1 cellular context compared by ENCODE assay signal in the genomic region with DNA sequence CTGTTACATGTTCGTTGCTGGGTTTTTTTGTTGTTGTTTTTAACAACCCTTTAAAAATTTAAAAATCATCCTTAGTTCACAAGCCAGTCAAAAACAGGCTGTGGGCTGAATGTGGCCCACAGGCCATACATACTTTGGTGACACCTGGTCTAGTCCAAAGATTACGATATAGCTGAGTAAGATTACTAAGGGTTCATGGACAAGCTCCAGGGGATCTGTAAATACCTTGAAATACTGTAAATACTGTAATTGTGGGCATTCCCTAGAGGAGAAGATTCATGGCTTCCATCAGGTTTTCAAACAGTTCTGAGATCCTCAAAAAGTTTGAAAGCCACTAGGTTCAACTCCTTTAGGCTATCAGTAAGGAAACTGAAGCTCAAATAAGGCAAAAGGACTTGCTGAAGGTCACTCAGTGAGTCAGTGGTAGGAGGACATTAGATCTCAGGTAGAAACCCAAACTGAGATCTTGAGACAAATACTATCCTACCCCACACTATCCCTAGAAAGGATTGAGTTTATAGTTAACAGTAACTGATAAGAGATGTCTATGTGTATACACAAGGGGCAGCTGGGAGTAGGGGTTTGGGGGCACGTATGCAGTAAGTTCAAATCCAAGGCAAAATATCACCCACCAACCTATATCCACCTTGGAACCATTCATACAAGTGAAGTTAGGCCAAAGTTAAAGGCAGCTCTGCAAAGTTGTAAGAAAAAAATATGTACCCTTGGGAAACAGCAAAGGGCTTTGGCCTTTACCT.
TF ChIP-seq lines count a peak whose summit lies in the region.

No MANE protein-coding gene starts in this region.

TF ChIP-seq in HepG2, 621 proteins besides CTCF, POLR2A, EP300 and RAD21 (continued from another document and continues in another):
- TF ChIP-seq, protein P1, sequence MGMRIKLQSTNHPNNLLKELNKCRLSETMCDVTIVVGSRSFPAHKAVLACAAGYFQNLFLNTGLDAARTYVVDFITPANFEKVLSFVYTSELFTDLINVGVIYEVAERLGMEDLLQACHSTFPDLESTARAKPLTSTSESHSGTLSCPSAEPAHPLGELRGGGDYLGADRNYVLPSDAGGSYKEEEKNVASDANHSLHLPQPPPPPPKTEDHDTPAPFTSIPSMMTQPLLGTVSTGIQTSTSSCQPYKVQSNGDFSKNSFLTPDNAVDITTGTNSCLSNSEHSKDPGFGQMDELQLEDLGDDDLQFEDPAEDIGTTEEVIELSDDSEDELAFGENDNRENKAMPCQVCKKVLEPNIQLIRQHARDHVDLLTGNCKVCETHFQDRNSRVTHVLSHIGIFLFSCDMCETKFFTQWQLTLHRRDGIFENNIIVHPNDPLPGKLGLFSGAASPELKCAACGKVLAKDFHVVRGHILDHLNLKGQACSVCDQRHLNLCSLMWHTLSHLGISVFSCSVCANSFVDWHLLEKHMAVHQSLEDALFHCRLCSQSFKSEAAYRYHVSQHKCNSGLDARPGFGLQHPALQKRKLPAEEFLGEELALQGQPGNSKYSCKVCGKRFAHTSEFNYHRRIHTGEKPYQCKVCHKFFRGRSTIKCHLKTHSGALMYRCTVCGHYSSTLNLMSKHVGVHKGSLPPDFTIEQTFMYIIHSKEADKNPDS (CRISPR knock-in tag; IDR thresholded peaks at IDR 0.05): 0 out of 2 replicates have a peak, but pooled peaks have one; percentile 33
- TF ChIP-seq ZEB1 (IDR thresholded peaks at IDR 0.05; ENCODE audit: insufficient replicate concordance, low read depth) (peak; percentile 29), HDAC1 (CRISPR knock-in tag; IDR thresholded peaks at IDR 0.05) (no peak; the same call in none of the 2 replicates), GABPA (IDR thresholded peaks at IDR 0.05; ENCODE audit: low read depth, low read length) (no peak), GABPA (CRISPR knock-in tag; IDR thresholded peaks at IDR 0.05; ENCODE audit: low read depth) (no peak), TEAD3 (CRISPR knock-in tag; optimal IDR thresholded peaks at IDR 0.05; ENCODE audit: borderline replicate concordance) (peak; percentile 77), MBNL3 (CRISPR knock-in tag; conservative IDR thresholded peaks at IDR 0.05) (no peak), NPAS2 (CRISPR knock-in tag; IDR thresholded peaks at IDR 0.05; ENCODE audit: borderline replicate concordance) (no peak), ZNF556 (CRISPR knock-in tag; IDR thresholded peaks at IDR 0.05; ENCODE audit: borderline replicate concordance) (no peak), SNAPC2 (CRISPR knock-in tag; IDR thresholded peaks at IDR 0.05) (no peak), IRX3 (CRISPR knock-in tag; IDR thresholded peaks at IDR 0.05; ENCODE audit: borderline replicate concordance, low read depth) (no peak), BORCS8-MEF2B (CRISPR knock-in tag; IDR thresholded peaks at IDR 0.05) (no peak), ZNF572 (CRISPR knock-in tag; IDR thresholded peaks at IDR 0.05) (no peak), ZNF329 (CRISPR knock-in tag; IDR thresholded peaks at IDR 0.05; ENCODE audit: low read depth) (no peak), PITX1 (CRISPR knock-in tag; IDR thresholded peaks at IDR 0.05) (no peak), ZNF775 (CRISPR knock-in tag; IDR thresholded peaks at IDR 0.05; ENCODE audit: borderline replicate concordance) (no peak), ZNF30 (CRISPR knock-in tag; IDR thresholded peaks at IDR 0.05) (no peak), GPN1 (CRISPR knock-in tag; IDR thresholded peaks at IDR 0.05; ENCODE audit: borderline replicate concordance) (no peak), ZNF333 (CRISPR knock-in tag; IDR thresholded peaks at IDR 0.05; ENCODE audit: borderline replicate concordance) (no peak), FOXO1 (CRISPR knock-in tag; IDR thresholded peaks at IDR 0.05) (peak; percentile 31; the same call in 1 of the 2 replicates), MIER3 (CRISPR knock-in tag; IDR thresholded peaks at IDR 0.05; ENCODE audit: borderline replicate concordance) (peak; percentile 70; the same call in 1 of the 2 replicates), ZFP1 (CRISPR knock-in tag; IDR thresholded peaks at IDR 0.05) (no peak), HDAC2 (CRISPR knock-in tag; IDR thresholded peaks at IDR 0.05) (peak; percentile 32; the same call in 1 of the 2 replicates), RARA (CRISPR knock-in tag; IDR thresholded peaks at IDR 0.05) (peak; percentile 81), KAT7 (CRISPR knock-in tag; IDR thresholded peaks at IDR 0.05; ENCODE audit: borderline replicate concordance) (no peak), ZNF143 (CRISPR knock-in tag; IDR thresholded peaks at IDR 0.05) (no peak)
- TF ChIP-seq, protein P2, sequence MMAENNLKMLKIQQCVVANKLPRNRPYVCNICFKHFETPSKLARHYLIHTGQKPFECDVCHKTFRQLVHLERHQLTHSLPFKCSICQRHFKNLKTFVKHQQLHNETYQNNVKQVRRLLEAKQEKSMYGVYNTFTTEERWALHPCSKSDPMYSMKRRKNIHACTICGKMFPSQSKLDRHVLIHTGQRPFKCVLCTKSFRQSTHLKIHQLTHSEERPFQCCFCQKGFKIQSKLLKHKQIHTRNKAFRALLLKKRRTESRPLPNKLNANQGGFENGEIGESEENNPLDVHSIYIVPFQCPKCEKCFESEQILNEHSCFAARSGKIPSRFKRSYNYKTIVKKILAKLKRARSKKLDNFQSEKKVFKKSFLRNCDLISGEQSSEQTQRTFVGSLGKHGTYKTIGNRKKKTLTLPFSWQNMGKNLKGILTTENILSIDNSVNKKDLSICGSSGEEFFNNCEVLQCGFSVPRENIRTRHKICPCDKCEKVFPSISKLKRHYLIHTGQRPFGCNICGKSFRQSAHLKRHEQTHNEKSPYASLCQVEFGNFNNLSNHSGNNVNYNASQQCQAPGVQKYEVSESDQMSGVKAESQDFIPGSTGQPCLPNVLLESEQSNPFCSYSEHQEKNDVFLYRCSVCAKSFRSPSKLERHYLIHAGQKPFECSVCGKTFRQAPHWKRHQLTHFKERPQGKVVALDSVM (CRISPR knock-in tag; IDR thresholded peaks at IDR 0.05): no peak
- TF ChIP-seq, protein P3, sequence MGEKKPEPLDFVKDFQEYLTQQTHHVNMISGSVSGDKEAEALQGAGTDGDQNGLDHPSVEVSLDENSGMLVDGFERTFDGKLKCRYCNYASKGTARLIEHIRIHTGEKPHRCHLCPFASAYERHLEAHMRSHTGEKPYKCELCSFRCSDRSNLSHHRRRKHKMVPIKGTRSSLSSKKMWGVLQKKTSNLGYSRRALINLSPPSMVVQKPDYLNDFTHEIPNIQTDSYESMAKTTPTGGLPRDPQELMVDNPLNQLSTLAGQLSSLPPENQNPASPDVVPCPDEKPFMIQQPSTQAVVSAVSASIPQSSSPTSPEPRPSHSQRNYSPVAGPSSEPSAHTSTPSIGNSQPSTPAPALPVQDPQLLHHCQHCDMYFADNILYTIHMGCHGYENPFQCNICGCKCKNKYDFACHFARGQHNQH (CRISPR knock-in tag; IDR thresholded peaks at IDR 0.05): peak; percentile 32; the same call in 1 of the 2 replicates
- TF ChIP-seq, protein P4, sequence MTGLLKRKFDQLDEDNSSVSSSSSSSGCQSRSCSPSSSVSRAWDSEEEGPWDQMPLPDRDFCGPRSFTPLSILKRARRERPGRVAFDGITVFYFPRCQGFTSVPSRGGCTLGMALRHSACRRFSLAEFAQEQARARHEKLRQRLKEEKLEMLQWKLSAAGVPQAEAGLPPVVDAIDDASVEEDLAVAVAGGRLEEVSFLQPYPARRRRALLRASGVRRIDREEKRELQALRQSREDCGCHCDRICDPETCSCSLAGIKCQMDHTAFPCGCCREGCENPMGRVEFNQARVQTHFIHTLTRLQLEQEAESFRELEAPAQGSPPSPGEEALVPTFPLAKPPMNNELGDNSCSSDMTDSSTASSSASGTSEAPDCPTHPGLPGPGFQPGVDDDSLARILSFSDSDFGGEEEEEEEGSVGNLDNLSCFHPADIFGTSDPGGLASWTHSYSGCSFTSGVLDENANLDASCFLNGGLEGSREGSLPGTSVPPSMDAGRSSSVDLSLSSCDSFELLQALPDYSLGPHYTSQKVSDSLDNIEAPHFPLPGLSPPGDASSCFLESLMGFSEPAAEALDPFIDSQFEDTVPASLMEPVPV (CRISPR knock-in tag; IDR thresholded peaks at IDR 0.05): no peak
- TF ChIP-seq, protein P5, sequence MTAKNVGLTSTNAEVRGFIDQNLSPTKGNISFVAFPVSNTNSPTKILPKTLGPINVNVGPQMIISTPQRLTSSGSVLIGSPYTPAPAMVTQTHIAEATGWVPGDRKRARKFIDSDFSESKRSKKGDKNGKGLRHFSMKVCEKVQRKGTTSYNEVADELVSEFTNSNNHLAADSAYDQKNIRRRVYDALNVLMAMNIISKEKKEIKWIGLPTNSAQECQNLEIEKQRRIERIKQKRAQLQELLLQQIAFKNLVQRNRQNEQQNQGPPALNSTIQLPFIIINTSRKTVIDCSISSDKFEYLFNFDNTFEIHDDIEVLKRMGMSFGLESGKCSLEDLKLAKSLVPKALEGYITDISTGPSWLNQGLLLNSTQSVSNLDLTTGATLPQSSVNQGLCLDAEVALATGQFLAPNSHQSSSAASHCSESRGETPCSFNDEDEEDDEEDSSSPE (CRISPR knock-in tag; IDR thresholded peaks at IDR 0.05): no peak
- TF ChIP-seq, protein P6, sequence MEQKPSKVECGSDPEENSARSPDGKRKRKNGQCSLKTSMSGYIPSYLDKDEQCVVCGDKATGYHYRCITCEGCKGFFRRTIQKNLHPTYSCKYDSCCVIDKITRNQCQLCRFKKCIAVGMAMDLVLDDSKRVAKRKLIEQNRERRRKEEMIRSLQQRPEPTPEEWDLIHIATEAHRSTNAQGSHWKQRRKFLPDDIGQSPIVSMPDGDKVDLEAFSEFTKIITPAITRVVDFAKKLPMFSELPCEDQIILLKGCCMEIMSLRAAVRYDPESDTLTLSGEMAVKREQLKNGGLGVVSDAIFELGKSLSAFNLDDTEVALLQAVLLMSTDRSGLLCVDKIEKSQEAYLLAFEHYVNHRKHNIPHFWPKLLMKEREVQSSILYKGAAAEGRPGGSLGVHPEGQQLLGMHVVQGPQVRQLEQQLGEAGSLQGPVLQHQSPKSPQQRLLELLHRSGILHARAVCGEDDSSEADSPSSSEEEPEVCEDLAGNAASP (CRISPR knock-in tag; IDR thresholded peaks at IDR 0.05; ENCODE audit: borderline replicate concordance): 0 out of 2 replicates have a peak, but pooled peaks have one; percentile 27
- TF ChIP-seq, protein P7, sequence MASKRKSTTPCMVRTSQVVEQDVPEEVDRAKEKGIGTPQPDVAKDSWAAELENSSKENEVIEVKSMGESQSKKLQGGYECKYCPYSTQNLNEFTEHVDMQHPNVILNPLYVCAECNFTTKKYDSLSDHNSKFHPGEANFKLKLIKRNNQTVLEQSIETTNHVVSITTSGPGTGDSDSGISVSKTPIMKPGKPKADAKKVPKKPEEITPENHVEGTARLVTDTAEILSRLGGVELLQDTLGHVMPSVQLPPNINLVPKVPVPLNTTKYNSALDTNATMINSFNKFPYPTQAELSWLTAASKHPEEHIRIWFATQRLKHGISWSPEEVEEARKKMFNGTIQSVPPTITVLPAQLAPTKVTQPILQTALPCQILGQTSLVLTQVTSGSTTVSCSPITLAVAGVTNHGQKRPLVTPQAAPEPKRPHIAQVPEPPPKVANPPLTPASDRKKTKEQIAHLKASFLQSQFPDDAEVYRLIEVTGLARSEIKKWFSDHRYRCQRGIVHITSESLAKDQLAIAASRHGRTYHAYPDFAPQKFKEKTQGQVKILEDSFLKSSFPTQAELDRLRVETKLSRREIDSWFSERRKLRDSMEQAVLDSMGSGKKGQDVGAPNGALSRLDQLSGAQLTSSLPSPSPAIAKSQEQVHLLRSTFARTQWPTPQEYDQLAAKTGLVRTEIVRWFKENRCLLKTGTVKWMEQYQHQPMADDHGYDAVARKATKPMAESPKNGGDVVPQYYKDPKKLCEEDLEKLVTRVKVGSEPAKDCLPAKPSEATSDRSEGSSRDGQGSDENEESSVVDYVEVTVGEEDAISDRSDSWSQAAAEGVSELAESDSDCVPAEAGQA (IDR thresholded peaks at IDR 0.05; ENCODE audit: low read depth): no peak
- TF ChIP-seq, protein P7 (CRISPR knock-in tag; IDR thresholded peaks at IDR 0.05; ENCODE audit: borderline replicate concordance): no peak
- TF ChIP-seq, protein P8, sequence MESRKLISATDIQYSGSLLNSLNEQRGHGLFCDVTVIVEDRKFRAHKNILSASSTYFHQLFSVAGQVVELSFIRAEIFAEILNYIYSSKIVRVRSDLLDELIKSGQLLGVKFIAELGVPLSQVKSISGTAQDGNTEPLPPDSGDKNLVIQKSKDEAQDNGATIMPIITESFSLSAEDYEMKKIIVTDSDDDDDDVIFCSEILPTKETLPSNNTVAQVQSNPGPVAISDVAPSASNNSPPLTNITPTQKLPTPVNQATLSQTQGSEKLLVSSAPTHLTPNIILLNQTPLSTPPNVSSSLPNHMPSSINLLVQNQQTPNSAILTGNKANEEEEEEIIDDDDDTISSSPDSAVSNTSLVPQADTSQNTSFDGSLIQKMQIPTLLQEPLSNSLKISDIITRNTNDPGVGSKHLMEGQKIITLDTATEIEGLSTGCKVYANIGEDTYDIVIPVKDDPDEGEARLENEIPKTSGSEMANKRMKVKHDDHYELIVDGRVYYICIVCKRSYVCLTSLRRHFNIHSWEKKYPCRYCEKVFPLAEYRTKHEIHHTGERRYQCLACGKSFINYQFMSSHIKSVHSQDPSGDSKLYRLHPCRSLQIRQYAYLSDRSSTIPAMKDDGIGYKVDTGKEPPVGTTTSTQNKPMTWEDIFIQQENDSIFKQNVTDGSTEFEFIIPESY (CRISPR knock-in tag; IDR thresholded peaks at IDR 0.05): no peak
